Comparison of ENCODE assay signal across 12 cellular contexts in genomic region chr3:190092250-190092649, GRCh38. TPM values are rescaled to one million over a fixed set of nuclear protein-coding genes. Genes with fewer than 3 reads are reported as not detected.
DNase-seq lines count a peak whose midpoint lies in the region; ATAC-seq, FAIRE-seq and TF ChIP-seq lines count a peak whose summit lies in the region.
"Had no signal": no experiment of that assay in that cellular context is flagged by ENCODE, and none has a peak within 500 bp of the region (broad histone marks: within the 10 kb centered on the region; RNA-seq: fewer than 3 reads in every experiment).

No MANE protein-coding gene starts in this region.

- H2AFZ ChIP-seq in PC-3 (ENCODE audit: low read length), result no peak overlapping the region

- H3K36me3 ChIP-seq in PC-3 (ENCODE audit: low read depth, low read length), result no peaks in the 10 kb centered on the region

- peaks cover 10% of the 10 kb centered on the region for H3K4me1 ChIP-seq in PC-3 (ENCODE audit: insufficient read depth, low read length)

- no peaks in the 10 kb centered on the region for H3K9me2 ChIP-seq in PC-3 (replicated peaks; ENCODE audit: low read length)

- no peak overlapping the region for H3K27ac Mint-ChIP-seq in activated naive CD8-positive, alpha-beta T cell treated with anti-CD3 and anti-CD28 coated beads for 36 hours
- no peak overlapping the region for H3K27ac Mint-ChIP-seq in mesothelial cell of epicardium
- H3K27ac Mint-ChIP-seq: activated CD4-positive, alpha-beta memory T cell treated with anti-CD3 and anti-CD28 coated beads, Interleukin-2, amount 10 ng/mL, durations not matched to agents 7 days and 5 days had no signal

- H3K9ac ChIP-seq in PC-3 (ENCODE audit: low read length), result no peak overlapping the region

- H3F3A ChIP-seq in PC-3 (ENCODE audit: low read length, unreplicated experiment), result no peaks in the 10 kb centered on the region

- DNase-seq in GM12891 (ENCODE audit: insufficient read length, low spot score) (no peak), PC-3 (peak; percentile 68), fibroblast of gingiva (ENCODE audit: low read depth) (peak; percentile 76), retinal pigment epithelial cell (ENCODE audit: low read depth) (peak; percentile 99), mesothelial cell of epicardium (ENCODE audit: low spot score in 2 of 2, unreplicated experiment in 2 of 2) (no peak), ACHN (no peak), NCI-H2081 treated with DMSO at 0.1 percent for 48 hours (lab: John Stamatoyannopoulos, UW) (no peak)
- DNase-seq in activated naive CD8-positive, alpha-beta T cell treated with anti-CD3 and anti-CD28 coated beads for 36 hours, result no peak
- DNase-seq: activated CD4-positive, alpha-beta memory T cell treated with anti-CD3 and anti-CD28 coated beads, Interleukin-2, amount 10 ng/mL, durations not matched to agents 7 days and 5 days; central memory CD4-positive, alpha-beta T cell; NCI-H748 treated with DMSO at 0.1 percent for 48 hours; testis had no signal

- no peak overlapping the region for H3K4me3 Mint-ChIP-seq in activated naive CD8-positive, alpha-beta T cell treated with anti-CD3 and anti-CD28 coated beads for 36 hours
- H3K4me3 Mint-ChIP-seq in mesothelial cell of epicardium, result no peak overlapping the region
- H3K4me3 Mint-ChIP-seq: activated CD4-positive, alpha-beta memory T cell treated with anti-CD3 and anti-CD28 coated beads, Interleukin-2, amount 10 ng/mL, durations not matched to agents 7 days and 5 days had no signal

- H3K4me3 ChIP-seq in PC-3 (ENCODE audit: low read length), result no peak overlapping the region
- H3K4me3 ChIP-seq in retinal pigment epithelial cell (ENCODE audit: low read length), result no peak overlapping the region
- H3K4me3 ChIP-seq: testis had no signal

- H3K9me3 Mint-ChIP-seq in activated naive CD8-positive, alpha-beta T cell treated with anti-CD3 and anti-CD28 coated beads for 36 hours, result peaks cover 2% of the 10 kb centered on the region
- peaks cover 3% of the 10 kb centered on the region for H3K9me3 Mint-ChIP-seq in mesothelial cell of epicardium
- H3K9me3 Mint-ChIP-seq: activated CD4-positive, alpha-beta memory T cell treated with anti-CD3 and anti-CD28 coated beads, Interleukin-2, amount 10 ng/mL, durations not matched to agents 7 days and 5 days had no signal

- peaks cover 11% of the 10 kb centered on the region for H3K27me3 Mint-ChIP-seq in activated naive CD8-positive, alpha-beta T cell treated with anti-CD3 and anti-CD28 coated beads for 36 hours
- H3K27me3 Mint-ChIP-seq in mesothelial cell of epicardium (ENCODE audit: low read depth), result no peaks in the 10 kb centered on the region
- H3K27me3 Mint-ChIP-seq: activated CD4-positive, alpha-beta memory T cell treated with anti-CD3 and anti-CD28 coated beads, Interleukin-2, amount 10 ng/mL, durations not matched to agents 7 days and 5 days had no signal

- in situ Hi-C loops in ACHN (cut with HindIII; ENCODE audit: low pct_ligation_motif_present, low pct_unique_long_range_greater_than_20kb, low sequenced_read_pairs), result no loop called here

- peak overlapping the region; percentile 7; the same call in 1 of the 2 replicates for H3K4me2 ChIP-seq in PC-3 (ENCODE audit: low read length)

- no peaks in the 10 kb centered on the region for H3K36me3 Mint-ChIP-seq in activated naive CD8-positive, alpha-beta T cell treated with anti-CD3 and anti-CD28 coated beads for 36 hours
- H3K36me3 Mint-ChIP-seq in mesothelial cell of epicardium, result peaks cover 3% of the 10 kb centered on the region

- peak; percentile 97 for ATAC-seq in PC-3

- no TSS peak for BruUV-seq in PC-3 (replicated peaks; lab: Mats Ljungman, UMichigan)

- no peak for FAIRE-seq in GM12891 (lab: Jason Lieb, UNC)

- CTCF ChIA-PET in PC-3 (lab: Charles Lee), result interaction anchor here (0.6 to 0.7 kb wide), 3 partner anchors 9 to 28 kb away, joined by 3 to 5 read pairs (median 5); no protein-coding TSS in a partner anchor

- H3K27ac ChIP-seq in PC-3 (ENCODE audit: low read length), result no peak overlapping the region
- H3K27ac ChIP-seq: testis had no signal

- no peaks in the 10 kb centered on the region for H3K9me3 ChIP-seq in PC-3 (ENCODE audit: low read length)
- H3K9me3 ChIP-seq: testis had no signal

- intact Hi-C loops in PC-3 (cut with micrococcal nuclease), result no loop called here

- H3K79me2 ChIP-seq in PC-3 (ENCODE audit: low read length), result no peaks in the 10 kb centered on the region

- peaks cover 1% of the 10 kb centered on the region for H3K4me1 Mint-ChIP-seq in activated naive CD8-positive, alpha-beta T cell treated with anti-CD3 and anti-CD28 coated beads for 36 hours
- H3K4me1 Mint-ChIP-seq in mesothelial cell of epicardium, result peaks cover 29% of the 10 kb centered on the region
- H3K4me1 Mint-ChIP-seq: activated CD4-positive, alpha-beta memory T cell treated with anti-CD3 and anti-CD28 coated beads, Interleukin-2, amount 10 ng/mL, durations not matched to agents 7 days and 5 days had no signal

- POLR2A ChIA-PET in PC-3 (lab: Charles Lee; ENCODE audit: unreplicated experiment), result interaction anchor here (0.6 to 0.8 kb wide), 5 partner anchors 16 to 425 kb away, joined by 4 to 11 read pairs (median 6); no protein-coding TSS in a partner anchor

- no peak for TF ChIP-seq POLR2A in GM12891 (IDR thresholded peaks at IDR 0.05; ENCODE audit: low read depth, low read length)

- H3K27me3 ChIP-seq in PC-3 (ENCODE audit: low read length), result no peaks in the 10 kb centered on the region
- H3K27me3 ChIP-seq: testis had no signal

- TF ChIP-seq CTCF in PC-3 (conservative IDR thresholded peaks at IDR 0.05; ENCODE audit: low read depth, low read length) (no peak), retinal pigment epithelial cell (conservative IDR thresholded peaks at IDR 0.05; ENCODE audit: low read depth, low read length) (no peak), mesothelial cell of epicardium (IDR thresholded peaks at IDR 0.05; ENCODE audit: unreplicated experiment) (no peak)

- H4K20me1 ChIP-seq in PC-3 (ENCODE audit: low read length), result no peaks in the 10 kb centered on the region

TF ChIP-seq in GM12891, 5 proteins besides CTCF, POLR2A, EP300 and RAD21:
- TF ChIP-seq POLR2AphosphoS5 (IDR thresholded peaks at IDR 0.05; ENCODE audit: low read depth, low read length) (no peak), TAF1 (IDR thresholded peaks at IDR 0.05; ENCODE audit: low read depth, low read length) (no peak), SPI1 (IDR thresholded peaks at IDR 0.05; ENCODE audit: low read depth, low read length) (peak; percentile 62)

RNA-seq across cellular contexts. Expression of gene P3H2, which starts 28.4 kb away (rescaled TPM):
- 31.4 TPM for polyA plus RNA-seq in GM12891 (2012; ENCODE audit: low read depth, missing spikeins)
- total RNA-seq in PC-3 (2014; rRNA removed) (4.5 and 11.4 TPM in 2 replicates), mesothelial cell of epicardium (14.8 to 17.2 TPM (median 15.8 TPM) in 3 replicates)
- not detected for total RNA-seq in activated naive CD8-positive, alpha-beta T cell treated with anti-CD3 and anti-CD28 coated beads for 36 hours
- total RNA-seq: activated CD4-positive, alpha-beta memory T cell treated with anti-CD3 and anti-CD28 coated beads, Interleukin-2, amount 10 ng/mL, durations not matched to agents 7 days and 5 days had no signal

Comparison
In these comparisons a context has a peak if more than half of its experiments do, and no peak if none do; other contexts are left out.
1. DNase-seq: peak in PC-3 (single experiment), fibroblast of gingiva (single experiment) and retinal pigment epithelial cell (single experiment); none in GM12891 (single experiment), activated naive CD8-positive, alpha-beta T cell treated with anti-CD3 and anti-CD28 coated beads for 36 hours (single experiment), mesothelial cell of epicardium (0 of 2), ACHN (single experiment) and NCI-H2081 treated with DMSO at 0.1 percent for 48 hours (single experiment).